ENCODE assay signal across 25 cellular contexts in the genomic region with DNA sequence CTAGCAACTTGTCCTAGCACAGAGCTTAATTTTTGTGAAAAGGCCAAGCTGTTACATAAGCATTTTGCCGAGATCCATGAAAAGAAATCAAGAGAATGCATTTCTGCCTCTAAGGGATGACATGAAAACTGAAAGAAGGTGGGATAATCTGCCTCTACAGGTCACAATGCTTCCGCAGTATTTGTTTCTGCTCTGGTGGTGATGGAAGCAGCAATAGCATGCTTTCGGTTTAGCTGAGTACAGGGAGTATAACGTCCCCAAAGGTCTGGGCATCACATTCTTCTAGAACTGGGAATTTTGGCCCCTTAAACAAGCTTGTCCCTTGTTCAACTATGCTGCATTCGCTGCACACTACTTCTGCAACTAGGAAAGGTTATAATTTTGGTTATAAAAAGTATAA. TPM values are rescaled to one million over a fixed set of nuclear protein-coding genes. Genes with fewer than 3 reads are reported as not detected.
DNase-seq lines count a peak whose midpoint lies in the region; ATAC-seq, FAIRE-seq and TF ChIP-seq lines count a peak whose summit lies in the region.
"Had no signal": no experiment of that assay in that cellular context is flagged by ENCODE, and none has a peak within 500 bp of the region (broad histone marks: within the 10 kb centered on the region; RNA-seq: fewer than 3 reads in every experiment).

No MANE protein-coding gene starts in this region.

- H3K4me1 ChIP-seq in K562 (replicated peaks in 1 of 2; ENCODE audit: control insufficient read depth in 2 of 2, insufficient read depth in 2 of 2, low read length in 2 of 2) (no peaks in the 10 kb centered on the region), skeletal muscle tissue (ENCODE audit: control insufficient read depth in 3 of 3, insufficient read depth in 3 of 3, low read length in 3 of 3) (no peaks in the 10 kb centered on the region)
- H3K4me1 ChIP-seq: left lung, prostate gland, tibial artery had no signal

- no peak overlapping the region for H3K4me3 Mint-ChIP-seq in CD14-positive monocyte
- H3K4me3 Mint-ChIP-seq: activated T-cell treated with anti-CD3 and anti-CD28 coated beads, Interleukin-2, amount 50 U/mL, for 24 hours; CD4-positive, CD25-positive, alpha-beta regulatory T cell; central memory CD8-positive, alpha-beta T cell; T-cell had no signal

- H3K36me3 ChIP-seq in K562 (ENCODE audit: control insufficient read depth, insufficient read depth, low read length) (no peaks in the 10 kb centered on the region), skeletal muscle tissue (ENCODE audit: control insufficient read depth in 3 of 3, insufficient read depth in 3 of 3, low read length in 3 of 3) (no peaks in the 10 kb centered on the region)
- H3K36me3 ChIP-seq: left lung, prostate gland, tibial artery had no signal

- no peaks in the 10 kb centered on the region for H3K4me1 Mint-ChIP-seq in CD14-positive monocyte
- H3K4me1 Mint-ChIP-seq: CD4-positive, CD25-positive, alpha-beta regulatory T cell; central memory CD8-positive, alpha-beta T cell; T-cell had no signal

- in situ Hi-C loops in K562 (cut with MboI): no loop called here

- no peaks in the 10 kb centered on the region for H4K20me1 ChIP-seq in K562 (replicated peaks; ENCODE audit: control insufficient read depth, insufficient read depth, low read length)

- H3K9me3 ChIP-seq in K562 (replicated peaks; ENCODE audit: control insufficient read depth, insufficient read depth, low read depth, low read length): no peaks in the 10 kb centered on the region
- no peaks in the 10 kb centered on the region for H3K9me3 ChIP-seq in skeletal muscle tissue (ENCODE audit: control insufficient read depth in 3 of 3, low read length in 3 of 3)
- H3K9me3 ChIP-seq: left lung, prostate gland, tibial artery had no signal

- peak overlapping the region; percentile 48 for H2AFZ ChIP-seq in K562 (ENCODE audit: low read depth, low read length)

- peaks cover 6 to 9% (median 8%) of the 10 kb centered on the region in 3 donors for H3K27me3 Mint-ChIP-seq in CD14-positive monocyte (ENCODE audit: low read depth in 3 of 3)

- no peak for TF ChIP-seq POLR2A in K562 (conservative IDR thresholded peaks at IDR 0.05)

- peak; percentile 9 for DNase-seq in HT1080 (ENCODE audit: low read depth)
- DNase-seq in K562 (ENCODE audit: extremely low read depth in 1 of 4, low spot score in 3 of 4): no peak
- peak; percentile 18 for DNase-seq in iris pigment epithelial cell (ENCODE audit: low read depth)
- DNase-seq in CD14-positive monocyte (ENCODE audit: low spot score): no peak
- DNase-seq in hypothalamus (lab: John Stamatoyannopoulos, UW): no peak
- DNase-seq: activated CD8-positive, alpha-beta memory T cell treated with anti-CD3 and anti-CD28 coated beads for 24 hours; activated naive CD4-positive, alpha-beta T cell treated with Interleukin-2 at 50 U/mL for 16 hours; activated T-cell treated with anti-CD3 and anti-CD28 coated beads, Interleukin-2, amount 50 U/mL, for 24 hours; CD4-positive, CD25-positive, alpha-beta regulatory T cell; GDM1; left lung; NCI-H1105 treated with DMSO at 0.1 percent for 48 hours; NCI-H2081 treated with DMSO at 0.1 percent for 48 hours; PC-3; SHP77 treated with DMSO at 0.1 percent for 48 hours; stimulated activated CD4-positive, alpha-beta T cell treated with anti-CD3 and anti-CD28 coated beads, Interleukin-2, amount 100 ng/mL, for 48 hours; stimulated activated naive CD4-positive, alpha-beta T cell; T-cell; tibial artery had no signal

- H3K79me2 ChIP-seq in K562 (ENCODE audit: control insufficient read depth, insufficient read depth, low read length): no peaks in the 10 kb centered on the region

- no peak for FAIRE-seq in K562 (lab: Jason Lieb, UNC)
- FAIRE-seq: TTC549 had no signal

- TF ChIP-seq CTCF in K562 (IDR thresholded peaks at IDR 0.05 in 2 of 3, conservative IDR thresholded peaks at IDR 0.05 in 1 of 3; ENCODE audit: insufficient read depth in 2 of 3, low read depth in 1 of 3, low read length in 3 of 3) (no peak; a peak in 1 of 6 replicates), CD14-positive monocyte (IDR thresholded peaks at IDR 0.05) (no peak)

- POLR2A ChIA-PET in K562 (lab: Yijun Ruan, JAX): interaction anchor here (0.6 to 1.2 kb wide), 4 partner anchors 9 to 27 kb away, joined by 3 to 4 read pairs (median 4); no protein-coding TSS in a partner anchor

- ATAC-seq in K562 (no peak), SK-N-SH treated with all-trans-retinoic acid at 6 μM for 48 hours (no peak), HG03196 (IDR thresholded peaks at IDR 0.05; ENCODE audit: unreplicated experiment) (no peak)
- ATAC-seq: left lung, PC-3, T-cell had no signal

- TF ChIP-seq RAD21 in K562 (CRISPR knock-in tag; conservative IDR thresholded peaks at IDR 0.05 in 1 of 2, IDR thresholded peaks at IDR 0.05 in 1 of 2): no peak

- no peak overlapping the region for H3K9ac ChIP-seq in K562 (ENCODE audit: insufficient read depth in 1 of 2, low read depth in 2 of 2, low read length in 2 of 2)
- H3K9ac ChIP-seq in skeletal muscle tissue (ENCODE audit: low read depth in 1 of 3, low read length in 3 of 3): peak overlapping the region in 1 of 3 donors; percentile 1

- H3K36me3 Mint-ChIP-seq in CD14-positive monocyte: no peaks in the 10 kb centered on the region
- H3K36me3 Mint-ChIP-seq: CD4-positive, CD25-positive, alpha-beta regulatory T cell; T-cell had no signal

- no peak overlapping the region for H3K27ac Mint-ChIP-seq in CD14-positive monocyte
- H3K27ac Mint-ChIP-seq: activated T-cell treated with anti-CD3 and anti-CD28 coated beads, Interleukin-2, amount 50 U/mL, for 24 hours; CD4-positive, CD25-positive, alpha-beta regulatory T cell; T-cell had no signal

- H3K9me1 ChIP-seq in K562 (ENCODE audit: control insufficient read depth, insufficient read depth, low read length): no peaks in the 10 kb centered on the region

- H3K4me3 ChIP-seq in K562 (no peak overlapping the region), skeletal muscle tissue (ENCODE audit: low read length in 3 of 3) (peak overlapping the region; percentile 7 to 39 (median 19))
- H3K4me3 ChIP-seq: left lung, prostate gland, tibial artery had no signal

- 15% methylated on average over 5 of the region's 5 CpGs for WGBS in K562 (ENCODE audit: insufficient coverage, low coverage, missing lambda C conversion rate)

- CTCF ChIA-PET in K562 (lab: Yijun Ruan, JAX; ENCODE audit: low intra/inter-chr PET ratio): no interaction called here

- intact Hi-C loops in K562 (cut with micrococcal nuclease): no loop called here
- intact Hi-C loops in CD14-positive monocyte (cut with micrococcal nuclease): no loop called here

- no peak overlapping the region for H3K27ac ChIP-seq in K562 (ENCODE audit: extremely low read depth, low read depth, low read length)
- H3K27ac ChIP-seq in skeletal muscle tissue (ENCODE audit: low read depth, low read length): no peak overlapping the region
- H3K27ac ChIP-seq: left lung, prostate gland, tibial artery had no signal

- TF ChIP-seq EP300 in K562 (IDR thresholded peaks at IDR 0.05; ENCODE audit: low read length): no peak

- H3K27me3 ChIP-seq in K562 (ENCODE audit: control insufficient read depth in 2 of 2, insufficient read depth in 2 of 2, low read length in 2 of 2) (no peaks in the 10 kb centered on the region), skeletal muscle tissue (ENCODE audit: control insufficient read depth in 3 of 3, insufficient read depth in 3 of 3, low read length in 3 of 3) (no peaks in the 10 kb centered on the region)
- H3K27me3 ChIP-seq: tibial artery had no signal

- no peak overlapping the region for H3K4me2 ChIP-seq in K562 (ENCODE audit: insufficient read depth, low read length)

- peaks cover 0 to 2% (median 0%) of the 10 kb centered on the region in 7 donors for H3K9me3 Mint-ChIP-seq in CD14-positive monocyte
- H3K9me3 Mint-ChIP-seq: activated T-cell treated with anti-CD3 and anti-CD28 coated beads, Interleukin-2, amount 50 U/mL, for 24 hours; central memory CD8-positive, alpha-beta T cell; T-cell had no signal

- no TSS peak for BruUV-seq in K562 (replicated peaks; lab: Mats Ljungman, UMichigan)

TF ChIP-seq in K562, 482 proteins besides CTCF, POLR2A, EP300 and RAD21 (continues in another document):
- TF ChIP-seq HMG20A (CRISPR knock-in tag; conservative IDR thresholded peaks at IDR 0.05): no peak

TF ChIP-seq in SK-N-SH treated with all-trans-retinoic acid at 6 μM for 48 hours, 23 proteins besides CTCF, POLR2A, EP300 and RAD21 (continues in another document):
- no peak for TF ChIP-seq GLIS3 (CRISPR knock-in tag; IDR thresholded peaks at IDR 0.05)
- TF ChIP-seq, protein P1, sequence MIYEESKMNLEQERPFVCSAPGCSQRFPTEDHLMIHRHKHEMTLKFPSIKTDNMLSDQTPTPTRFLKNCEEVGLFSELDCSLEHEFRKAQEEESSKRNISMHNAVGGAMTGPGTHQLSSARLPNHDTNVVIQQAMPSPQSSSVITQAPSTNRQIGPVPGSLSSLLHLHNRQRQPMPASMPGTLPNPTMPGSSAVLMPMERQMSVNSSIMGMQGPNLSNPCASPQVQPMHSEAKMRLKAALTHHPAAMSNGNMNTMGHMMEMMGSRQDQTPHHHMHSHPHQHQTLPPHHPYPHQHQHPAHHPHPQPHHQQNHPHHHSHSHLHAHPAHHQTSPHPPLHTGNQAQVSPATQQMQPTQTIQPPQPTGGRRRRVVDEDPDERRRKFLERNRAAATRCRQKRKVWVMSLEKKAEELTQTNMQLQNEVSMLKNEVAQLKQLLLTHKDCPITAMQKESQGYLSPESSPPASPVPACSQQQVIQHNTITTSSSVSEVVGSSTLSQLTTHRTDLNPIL (CRISPR knock-in tag; IDR thresholded peaks at IDR 0.05; ENCODE audit: low read depth): no peak

RNA-seq across cellular contexts. Expression of a gene that starts 14.4 kb away (rescaled TPM):
- 6.4 and 7.8 TPM in 2 replicates for total RNA-seq in HT1080 (2014; rRNA removed; shearing (Covaris generic))
- 3.4 and 4.6 TPM in 2 replicates for polyA plus RNA-seq in HT1080 (2015; cell fraction: cytosol; rRNA removed)
- 5.4 and 6.0 TPM in 2 replicates for polyA plus RNA-seq in HT1080 (2015; cell fraction: nucleus; rRNA removed)
- 12.1 and 22.5 TPM in 2 replicates for total RNA-seq in K562 (2011; cell fraction: chromatin; rRNA removed; ENCODE audit: low replicate concordance)
- 4.5 and 6.1 TPM in 2 replicates for total RNA-seq in K562 (2011; cell fraction: nucleolus; rRNA removed)
- total RNA-seq in K562 (2011; cell fraction: nucleoplasm; rRNA removed): 22.1 and 43.9 TPM in 2 replicates
- total RNA-seq in K562 (2014; rRNA removed) (3.7 and 4.7 TPM in 2 replicates), K562 (2014; rRNA removed; fragmentation: Illumina TruSeq; extraction: Trizol) (5.5 and 6.3 TPM in 2 replicates), K562 (2015; rRNA removed; fragmentation: Illumina TruSeq; extraction: Trizol) (6.0 and 7.0 TPM in 2 replicates), K562 (2021) (6.1 and 6.5 TPM in 2 replicates), skeletal muscle tissue (13.0 TPM)
- polyA plus RNA-seq in K562 (2011; rRNA removed) (8.6 and 9.1 TPM in 2 replicates), K562 (2014; fragmentation: Illumina TruSeq; extraction: Trizol) (3.6 and 5.6 TPM in 2 replicates), K562 (2014; fragmentation: Nextera tagmentation; extraction: Ambion mirVana) (1 to 10 TPM; 1.0 to 1.2 TPM), K562 (2014; rRNA removed) (3.3 and 3.9 TPM in 2 replicates), CD14-positive monocyte (under 1 TPM; 0.36 to 0.58 TPM)
- polyA plus RNA-seq in K562 (2011; cell fraction: cytosol; rRNA removed): 2.5 and 6.2 TPM in 2 replicates
- 9.3 and 11.5 TPM in 2 replicates for polyA plus RNA-seq in K562 (2011; cell fraction: nucleus; rRNA removed)
- 2.9 and 4.4 TPM in 2 replicates for polyA plus RNA-seq in K562 (2012)
- 20.0 and 33.6 TPM in 2 replicates for polyA minus RNA-seq in K562 (2011; rRNA and poly(A)+ RNA removed)
- polyA minus RNA-seq in K562 (2011; cell fraction: cytosol; rRNA and poly(A)+ RNA removed): 5.6 and 6.2 TPM in 2 replicates
- polyA minus RNA-seq in K562 (2011; cell fraction: nucleus; rRNA and poly(A)+ RNA removed): 24.0 and 37.2 TPM in 2 replicates

Comparison
In these comparisons a context has a peak if more than half of its experiments do, and no peak if none do; other contexts are left out.
1. DNase-seq: peak in HT1080 (single experiment) and iris pigment epithelial cell (single experiment); none in K562 (0 of 4), CD14-positive monocyte (single experiment) and hypothalamus (0 of 51).